15 cellular contexts compared by ENCODE assay signal in the genomic region with DNA sequence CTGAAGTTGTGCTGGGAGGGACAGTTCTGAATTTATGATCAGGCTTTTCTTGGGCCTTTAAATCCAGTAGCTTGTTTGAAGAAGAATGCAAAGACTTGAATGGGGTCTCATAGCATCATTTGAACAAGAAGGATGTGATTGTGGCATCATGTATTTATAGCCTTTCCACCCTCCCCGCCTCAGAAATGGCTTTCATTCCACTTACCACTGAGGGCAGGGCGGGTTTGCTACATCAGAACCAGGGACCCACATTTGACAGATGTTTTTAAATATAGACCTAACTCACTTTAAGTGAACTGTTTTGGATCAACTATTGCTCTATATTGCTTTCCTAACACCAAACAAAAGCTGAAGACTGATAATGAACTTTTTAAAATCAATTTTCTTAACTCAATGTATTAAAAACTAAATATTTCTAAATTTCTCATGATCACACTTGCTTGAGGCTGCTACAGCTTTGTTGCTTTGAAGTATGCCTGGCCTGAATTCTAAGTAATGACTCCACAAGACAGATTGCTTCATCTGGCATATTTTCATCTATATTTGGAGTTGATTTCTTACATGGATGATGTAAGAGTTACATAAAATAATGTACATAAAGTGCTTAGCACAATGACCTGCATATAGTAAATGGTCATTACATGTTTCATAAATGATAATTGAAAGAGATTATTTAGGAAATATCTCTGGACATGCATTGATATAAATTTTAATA.
DNase-seq lines count a peak whose midpoint lies in the region; ATAC-seq and TF ChIP-seq lines count a peak whose summit lies in the region.
"Had no signal": no experiment of that assay in that cellular context is flagged by ENCODE, and none has a peak within 500 bp of the region (broad histone marks: within the 10 kb centered on the region; RNA-seq: fewer than 3 reads in every experiment).

No MANE protein-coding gene starts in this region.

- H3K4me3 Mint-ChIP-seq in T-helper 17 cell = no peak overlapping the region
- H3K4me3 Mint-ChIP-seq: activated T-cell treated with anti-CD3 and anti-CD28 coated beads, Interleukin-2, amount 50 U/mL, for 4 hours; CD8-positive, alpha-beta T cell; natural killer cell had no signal

- H3K27ac ChIP-seq in brain microvascular endothelial cell = no peak overlapping the region
- H3K27ac ChIP-seq in neuronal stem cell (replicated peaks; ENCODE audit: low read length) = no peak overlapping the region
- H3K27ac ChIP-seq: VCaP had no signal

- H4K8ac ChIP-seq in neuronal stem cell (ENCODE audit: low read depth, low read length) = no peak overlapping the region

- no peak overlapping the region for H2BK5ac ChIP-seq in neuronal stem cell (ENCODE audit: low read length)

- no peak overlapping the region for H3K4me2 ChIP-seq in neuronal stem cell (ENCODE audit: insufficient read depth, low read length, poor library complexity, severe bottlenecking)

- H3K14ac ChIP-seq in neuronal stem cell (ENCODE audit: low read length) = no peak overlapping the region

- in situ Hi-C loops in brain microvascular endothelial cell (cut with HindIII; ENCODE audit: low pct_ligation_motif_present, low sequenced_read_pairs) = no loop called here

- H3K27me3 ChIP-seq in brain microvascular endothelial cell (replicated peaks) (no peaks in the 10 kb centered on the region), neuronal stem cell (ENCODE audit: control insufficient read depth in 3 of 3, insufficient read depth in 3 of 3, low read depth in 1 of 3, low read length in 3 of 3) (no peaks in the 10 kb centered on the region)

- H3K23ac ChIP-seq in neuronal stem cell (ENCODE audit: low read depth, low read length, poor library complexity) = no peak overlapping the region

- no peaks in the 10 kb centered on the region for H3K27me3 Mint-ChIP-seq in T-helper 17 cell

- H3K9me3 ChIP-seq in T-helper 17 cell (ENCODE audit: control insufficient read depth, low read length, poor library complexity, severe bottlenecking) (no peaks in the 10 kb centered on the region), neuronal stem cell (replicated peaks in 1 of 2; ENCODE audit: control insufficient read depth in 2 of 2, insufficient read depth in 1 of 2, low read depth in 1 of 2, low read length in 2 of 2) (no peaks in the 10 kb centered on the region)

- ATAC-seq in GM18867 (IDR thresholded peaks at IDR 0.05; ENCODE audit: unreplicated experiment) (peak; percentile 20), GM21529 (IDR thresholded peaks at IDR 0.05; ENCODE audit: unreplicated experiment) (peak; percentile 13), HG03442 (IDR thresholded peaks at IDR 0.05; ENCODE audit: unreplicated experiment) (peak; percentile 5), T-helper 17 cell (no peak)
- ATAC-seq: activated T-cell treated with anti-CD3 and anti-CD28 coated beads, Interleukin-2, amount 50 U/mL, for 4 hours; CD8-positive, alpha-beta T cell; natural killer cell; Panc1 had no signal

- H3K18ac ChIP-seq in neuronal stem cell (ENCODE audit: low read length) = no peak overlapping the region

- H3K4ac ChIP-seq in neuronal stem cell (ENCODE audit: low read length) = no peak overlapping the region

- H3K4me1 ChIP-seq in neuronal stem cell (ENCODE audit: control insufficient read depth in 2 of 2, insufficient read depth in 1 of 2, low read depth in 1 of 2, low read length in 2 of 2) = no peaks in the 10 kb centered on the region

- H2AFZ ChIP-seq in neuronal stem cell (ENCODE audit: low read length) = no peak overlapping the region

- no peaks in the 10 kb centered on the region for H3K36me3 Mint-ChIP-seq in T-helper 17 cell (ENCODE audit: low read depth)
- H3K36me3 Mint-ChIP-seq: CD8-positive, alpha-beta T cell; natural killer cell had no signal

- TF ChIP-seq CTCF in choroid plexus epithelial cell (conservative IDR thresholded peaks at IDR 0.05; ENCODE audit: low read depth, low read length) = no peak
- no peak for TF ChIP-seq CTCF in brain microvascular endothelial cell (IDR thresholded peaks at IDR 0.05; ENCODE audit: low read depth, low read length, missing control alignments)

- H4K91ac ChIP-seq in neuronal stem cell (ENCODE audit: low read depth, low read length, poor library complexity) = no peak overlapping the region

- no CpG with 5 or more reads among the region's 2 CpGs for WGBS in neuronal stem cell (ENCODE audit: extremely low coverage in 2 of 2, insufficient read length in 2 of 2, insufficient replicate concordance in 1 of 2), 2 donors

- H3K27ac Mint-ChIP-seq in T-helper 17 cell = no peak overlapping the region
- H3K27ac Mint-ChIP-seq: CD8-positive, alpha-beta T cell; natural killer cell had no signal

- H2BK120ac ChIP-seq in neuronal stem cell (ENCODE audit: low read depth, low read length) = no peak overlapping the region

- no peaks in the 10 kb centered on the region for H3K79me1 ChIP-seq in neuronal stem cell (ENCODE audit: low read depth, low read length)

- DNase-seq in choroid plexus epithelial cell (ENCODE audit: low read depth) (peak; percentile 32), cerebellar nuclear complex (lab: John Stamatoyannopoulos, UW) (no peak), T-helper 17 cell (no peak), brain microvascular endothelial cell (no peak), neuronal stem cell (ENCODE audit: low spot score) (no peak)
- DNase-seq: activated T-cell treated with anti-CD3 and anti-CD28 coated beads, Interleukin-2, amount 50 U/mL, for 4 hours; CD8-positive, alpha-beta T cell; natural killer cell; NCI-H1930 had no signal

- H2BK15ac ChIP-seq in neuronal stem cell (ENCODE audit: low read length) = no peak overlapping the region

- H3K4me1 Mint-ChIP-seq in T-helper 17 cell = no peaks in the 10 kb centered on the region
- H3K4me1 Mint-ChIP-seq: natural killer cell had no signal

- no peak overlapping the region for H2AK5ac ChIP-seq in neuronal stem cell (ENCODE audit: low read depth, low read length)

- H3K4me3 ChIP-seq in choroid plexus epithelial cell (ENCODE audit: low read depth, low read length) = no peak overlapping the region
- H3K4me3 ChIP-seq in brain microvascular endothelial cell (ENCODE audit: low read depth, low read length) = no peak overlapping the region
- H3K4me3 ChIP-seq in neuronal stem cell (ENCODE audit: low read length in 2 of 2) = no peak overlapping the region
- H3K4me3 ChIP-seq: skin epidermis had no signal

- H3K36me3 ChIP-seq in brain microvascular endothelial cell (replicated peaks) (no peaks in the 10 kb centered on the region), neuronal stem cell (replicated peaks in 1 of 2; ENCODE audit: control insufficient read depth in 2 of 2, insufficient read depth in 2 of 2, low read length in 2 of 2) (no peaks in the 10 kb centered on the region)

- no peak overlapping the region for H2BK12ac ChIP-seq in neuronal stem cell (ENCODE audit: low read length)

- H3K9ac ChIP-seq in neuronal stem cell (ENCODE audit: low read depth, low read length, poor library complexity) = no peak overlapping the region
